16 cellular contexts compared by ENCODE assay signal in the genomic region with DNA sequence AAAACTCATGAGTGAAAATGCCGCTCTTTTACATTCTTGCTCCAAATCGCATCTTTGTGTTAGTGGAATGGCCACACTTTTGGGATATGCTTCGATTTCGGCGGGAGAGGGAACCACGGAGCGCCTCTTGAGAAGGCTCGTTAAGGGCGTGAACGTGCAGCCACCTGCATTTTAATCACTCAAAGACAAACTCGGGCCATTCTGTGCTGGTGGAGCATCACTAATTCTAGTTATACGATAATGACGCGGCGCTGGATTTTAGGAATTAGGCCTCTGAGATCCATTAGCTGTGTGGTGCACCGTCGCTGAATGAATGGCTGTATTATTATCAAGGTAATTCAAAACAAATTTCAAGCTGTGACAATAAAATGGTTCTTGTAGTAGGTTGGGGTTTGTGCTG.
DNase-seq lines count a peak whose midpoint lies in the region; ATAC-seq, FAIRE-seq and TF ChIP-seq lines count a peak whose summit lies in the region.
"Had no signal": no experiment of that assay in that cellular context is flagged by ENCODE, and none has a peak within 500 bp of the region (broad histone marks: within the 10 kb centered on the region; RNA-seq: fewer than 3 reads in every experiment).

No MANE protein-coding gene starts in this region.

- intact Hi-C loops in Right ventricle myocardium inferior (cut with DNase I), result no loop called here
- intact Hi-C loops in esophagus squamous epithelium (cut with DNase I), result no loop called here

- H3K23me2 ChIP-seq in H1 (ENCODE audit: low read depth, low read length), result no peaks in the 10 kb centered on the region

- no peaks in the 10 kb centered on the region for H3K79me1 ChIP-seq in H1 (ENCODE audit: low read depth, low read length)

- H4K5ac ChIP-seq in H1 (ENCODE audit: insufficient read length, low read depth, low read length), result no peak overlapping the region

- no peak overlapping the region for H3K27ac ChIP-seq in H1 (ENCODE audit: low read depth, low read length)
- H3K27ac ChIP-seq in esophagus squamous epithelium, result no peak overlapping the region
- H3K27ac ChIP-seq: BLaER1 had no signal

- H3K4me1 ChIP-seq in H1 (replicated peaks in 1 of 4; ENCODE audit: control insufficient read depth in 3 of 4, insufficient read depth in 4 of 4, low read length in 3 of 4) (peaks cover 0 to 6% (median 1%) of the 10 kb centered on the region in 4 experiments; a peak in 3 of 7 replicates), esophagus squamous epithelium (peaks cover 0 to 5% (median 0%) of the 10 kb centered on the region in 3 donors)
- H3K4me1 ChIP-seq: BLaER1, HAP-1 had no signal

- no peak overlapping the region for H3K18ac ChIP-seq in H1 (ENCODE audit: extremely low read depth, low read length)

- no peak overlapping the region for H4K91ac ChIP-seq in H1 (replicated peaks; ENCODE audit: insufficient read length, low read length)

- ATAC-seq in Right ventricle myocardium inferior, result no peak
- ATAC-seq in HG03159 (IDR thresholded peaks at IDR 0.05; ENCODE audit: unreplicated experiment), result no peak
- ATAC-seq: HepG2 had no signal

- TF ChIP-seq POLR2A in H1 (IDR thresholded peaks at IDR 0.05; ENCODE audit: control extremely low read depth in 1 of 2, low read depth in 2 of 2, low read length in 2 of 2) (no peak), esophagus squamous epithelium (IDR thresholded peaks at IDR 0.05) (no peak)

- no peak overlapping the region for H2BK20ac ChIP-seq in H1 (ENCODE audit: low read length)

- H3K56ac ChIP-seq in H1 (replicated peaks; ENCODE audit: insufficient read length, low read depth, low read length), result no peak overlapping the region

- no peak overlapping the region for H2AFZ ChIP-seq in H1 (ENCODE audit: low read length)

- peaks cover 0 to 3% of the 10 kb centered on the region in 2 experiments for H4K20me1 ChIP-seq in H1 (replicated peaks in 1 of 2; ENCODE audit: control insufficient read depth in 1 of 2, insufficient read depth in 2 of 2, low read length in 2 of 2)
- H4K20me1 ChIP-seq: BLaER1 had no signal

- H3K36me3 ChIP-seq in H1 (ENCODE audit: control insufficient read depth in 2 of 4, insufficient read depth in 4 of 4, low read length in 3 of 4) (no peaks in the 10 kb centered on the region), esophagus squamous epithelium (no peaks in the 10 kb centered on the region)
- H3K36me3 ChIP-seq: BLaER1, HAP-1 had no signal

- no peak overlapping the region for H3K9ac ChIP-seq in H1 (replicated peaks in 1 of 4; ENCODE audit: extremely low read depth in 1 of 4, low read depth in 3 of 4, low read length in 3 of 4)
- H3K9ac ChIP-seq: BLaER1 had no signal

- CTCF ChIA-PET in H1 (lab: Charles Lee; ENCODE audit: partially characterized antibody), result interaction anchor here (0.9 to 1.5 kb wide), 4 partner anchors 75 to 247 kb away, joined by 3 to 4 read pairs (median 4); no protein-coding TSS in a partner anchor

- H3K23ac ChIP-seq in H1 (ENCODE audit: insufficient read length), result no peak overlapping the region

- H3K4me2 ChIP-seq in H1 (ENCODE audit: insufficient read depth in 1 of 2, low read depth in 2 of 2, low read length in 2 of 2), result no peak overlapping the region
- H3K4me2 ChIP-seq: BLaER1 had no signal

- FAIRE-seq in H1 (lab: Jason Lieb, UNC), result no peak
- FAIRE-seq: HepG2 had no signal

- no peak overlapping the region for H3K4ac ChIP-seq in H1 (replicated peaks; ENCODE audit: insufficient read length, low read depth, low read length)

- TF ChIP-seq EP300 in H1 (IDR thresholded peaks at IDR 0.05; ENCODE audit: borderline replicate concordance in 1 of 2, low read depth in 2 of 2, low read length in 2 of 2), result no peak

- peaks cover 0 to 2% (median 0%) of the 10 kb centered on the region in 4 experiments; a peak in 4 of 7 replicates for H3K27me3 ChIP-seq in H1 (replicated peaks in 1 of 4; ENCODE audit: control insufficient read depth in 3 of 4, extremely low read depth in 1 of 4, insufficient read depth in 3 of 4, low read length in 3 of 4)
- H3K27me3 ChIP-seq in esophagus squamous epithelium, result peaks cover 0 to 23% (median 0%) of the 10 kb centered on the region in 4 donors
- H3K27me3 ChIP-seq: BLaER1 had no signal

- DNase-seq in NCI-H1417 (lab: John Stamatoyannopoulos, UW) (peak; percentile 14 to 79 (median 76)), NCI-H1417 treated with DMSO at 0.1 percent for 48 hours (lab: John Stamatoyannopoulos, UW) (no peak), NCI-H748 (lab: John Stamatoyannopoulos, UW; ENCODE audit: unreplicated experiment) (peak; percentile 87), H1 (ENCODE audit: low read depth in 1 of 2, low spot score in 2 of 2) (no peak), Right ventricle myocardium inferior (ENCODE audit: missing footprints) (no peak), esophagus squamous epithelium (lab: John Stamatoyannopoulos, UW) (no peak), NOMO-1 (lab: John Stamatoyannopoulos, UW; ENCODE audit: unreplicated experiment in 2 of 2) (no peak)
- DNase-seq: 8988T; Calu3; CD4-positive, alpha-beta memory T cell; DMS79 treated with DMSO at 0.1 percent for 48 hours; GF-D8 had no signal

- POLR2A ChIA-PET in H1 (lab: Charles Lee; ENCODE audit: partially characterized antibody), result interaction anchor here (1.4 kb wide), 1 partner anchor 12 kb away, joined by 3 read pairs; no protein-coding TSS in a partner anchor

- H2BK12ac ChIP-seq in H1 (ENCODE audit: low read depth, low read length), result no peak overlapping the region

- TF ChIP-seq RAD21 in H1 (IDR thresholded peaks at IDR 0.05 in 1 of 2, conservative IDR thresholded peaks at IDR 0.05 in 1 of 2; ENCODE audit: low read depth in 2 of 2, low read length in 2 of 2), result no peak

- no peak overlapping the region for H3K14ac ChIP-seq in H1 (ENCODE audit: insufficient read length)

- no peak overlapping the region for H2AK5ac ChIP-seq in H1 (ENCODE audit: low read depth, low read length)

- TF ChIP-seq CTCF in H1 (IDR thresholded peaks at IDR 0.05; ENCODE audit: control extremely low read depth in 1 of 3, insufficient read depth in 1 of 3, low read depth in 1 of 3, low read length in 3 of 3) (no peak), esophagus squamous epithelium (IDR thresholded peaks at IDR 0.05) (no peak)

- H3K9me3 ChIP-seq in H1 (ENCODE audit: insufficient read depth in 2 of 2, low read depth in 1 of 2, low read length in 1 of 2) (no peaks in the 10 kb centered on the region), esophagus squamous epithelium (no peaks in the 10 kb centered on the region)
- H3K9me3 ChIP-seq: BLaER1, HAP-1 had no signal

- WGBS in H1 (ENCODE audit: extremely low coverage in 1 of 2, insufficient coverage in 1 of 2, insufficient read length in 1 of 2, insufficient replicate concordance in 2 of 2, low coverage in 1 of 2, low lambda C conversion rate in 2 of 2, missing lambda C conversion rate in 1 of 2), 2 experiments, result 92% methylated on average over 17 of the region's 17 CpGs; no CpG with 5 or more reads in 1 of the 2 experiments
- 92 to 95% methylated on average over 15 to 17 of the region's 17 CpGs for WGBS in esophagus squamous epithelium, 2 donors

- no peak overlapping the region for H2BK15ac ChIP-seq in H1 (ENCODE audit: low read length)

- H4K8ac ChIP-seq in H1 (ENCODE audit: extremely low read depth, insufficient read depth, low read length), result no peak overlapping the region

- H3K79me2 ChIP-seq in H1 (ENCODE audit: control insufficient read depth in 1 of 2, insufficient read depth in 2 of 2, low read length in 2 of 2), result no peaks in the 10 kb centered on the region

- H2BK120ac ChIP-seq in H1 (replicated peaks; ENCODE audit: low read depth, low read length), result no peak overlapping the region

- no peak overlapping the region for H2BK5ac ChIP-seq in H1 (ENCODE audit: low read depth, low read length)

- H3K4me3 ChIP-seq in H1 (ENCODE audit: extremely low read depth in 1 of 4, insufficient read depth in 2 of 4, low read depth in 3 of 4, low read length in 4 of 4), result no peak overlapping the region
- H3K4me3 ChIP-seq in esophagus squamous epithelium, result no peak overlapping the region
- H3K4me3 ChIP-seq: BLaER1, HAP-1 had no signal

TF ChIP-seq in H1, 55 proteins besides CTCF, POLR2A, EP300 and RAD21:
- TF ChIP-seq, protein P1, sequence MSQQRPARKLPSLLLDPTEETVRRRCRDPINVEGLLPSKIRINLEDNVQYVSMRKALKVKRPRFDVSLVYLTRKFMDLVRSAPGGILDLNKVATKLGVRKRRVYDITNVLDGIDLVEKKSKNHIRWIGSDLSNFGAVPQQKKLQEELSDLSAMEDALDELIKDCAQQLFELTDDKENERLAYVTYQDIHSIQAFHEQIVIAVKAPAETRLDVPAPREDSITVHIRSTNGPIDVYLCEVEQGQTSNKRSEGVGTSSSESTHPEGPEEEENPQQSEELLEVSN (IDR thresholded peaks at IDR 0.05), result peak; percentile 42; the same call in 1 of the 2 replicates
- TF ChIP-seq TCF12 (IDR thresholded peaks at IDR 0.05; ENCODE audit: low read depth, low read length), result no peak
- TF ChIP-seq SIN3A (conservative IDR thresholded peaks at IDR 0.05 in 1 of 2, IDR thresholded peaks at IDR 0.05 in 1 of 2; ENCODE audit: low read depth in 1 of 2, low read length in 2 of 2), result no peak
- TF ChIP-seq SP1 (IDR thresholded peaks at IDR 0.05; ENCODE audit: low read depth, low read length), result no peak
- TF ChIP-seq GABPA (IDR thresholded peaks at IDR 0.05; ENCODE audit: borderline replicate concordance, insufficient read depth, low read length), result no peak

Comparison
In these comparisons a context has a peak if more than half of its experiments do, and no peak if none do; other contexts are left out.
1. DNase-seq: peak in NCI-H1417 (3 of 3) and NCI-H748 (single experiment); none in NCI-H1417 treated with DMSO at 0.1 percent for 48 hours (single experiment), H1 (0 of 2), Right ventricle myocardium inferior (single experiment), esophagus squamous epithelium (single experiment) and NOMO-1 (0 of 2).